15 cellular contexts compared by ENCODE assay signal in the genomic region with DNA sequence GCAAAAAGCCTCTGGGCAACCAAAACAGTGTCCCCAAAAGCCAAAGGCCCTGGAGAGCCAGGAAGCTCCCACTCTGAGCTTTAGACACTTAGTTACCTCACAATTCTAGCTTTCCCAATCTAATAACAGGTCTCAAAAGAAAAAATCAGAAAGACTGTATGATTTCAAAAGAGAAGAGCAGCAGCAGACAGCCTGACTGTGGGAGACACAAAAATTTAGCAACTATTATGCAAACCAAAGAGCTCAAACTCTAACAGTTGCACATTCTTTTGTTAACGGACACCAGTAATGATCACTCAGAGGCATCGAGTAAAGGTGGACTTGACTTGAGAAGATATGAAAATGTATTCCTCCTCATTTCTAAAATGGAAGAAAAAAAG.
DNase-seq lines count a peak whose midpoint lies in the region; ATAC-seq and TF ChIP-seq lines count a peak whose summit lies in the region.
"Had no signal": no experiment of that assay in that cellular context is flagged by ENCODE, and none has a peak within 500 bp of the region (broad histone marks: within the 10 kb centered on the region; RNA-seq: fewer than 3 reads in every experiment).

No MANE protein-coding gene starts in this region.

- H3K27me3 ChIP-seq in stomach smooth muscle (ENCODE audit: control insufficient read depth in 1 of 2, insufficient read depth in 2 of 2, low read length in 2 of 2) = no peaks in the 10 kb centered on the region
- H3K27me3 ChIP-seq: Peyer's patch had no signal

- H3K4me1 ChIP-seq in stomach smooth muscle (ENCODE audit: control insufficient read depth, insufficient read depth, low read length) = peaks cover 17% of the 10 kb centered on the region

- H3K9ac ChIP-seq in stomach smooth muscle (ENCODE audit: low read length in 2 of 2) = no peak overlapping the region

- intact Hi-C loops in activated T-helper 2 cell treated with anti-CD3 and anti-CD28 coated beads, Interferon-gamma antibody, Interleukin-2, Interleukin-4, amounts not matched to agents 10 μg/mL and 5 μg/mL and 100 μg/mL, durations not matched to agents 14 hours and 24 hours and 36 hours (cut with micrococcal nuclease) = loop anchor here (1.0 kb wide), 7 partner anchors 18 to 82 kb away; no protein-coding TSS in a partner anchor
- intact Hi-C loops in natural killer cell (cut with micrococcal nuclease) = loop anchor here (10.0 kb wide), 1 partner anchor 53 kb away; no protein-coding TSS in a partner anchor

- peaks cover 53% of the 10 kb centered on the region for H3K4me1 Mint-ChIP-seq in activated T-cell treated with anti-CD3 and anti-CD28 coated beads, Interleukin-2, amount 50 U/mL, for 72 hours (ENCODE audit: low read depth)
- H3K4me1 Mint-ChIP-seq in activated T-helper 2 cell treated with anti-CD3 and anti-CD28 coated beads, Interferon-gamma antibody, Interleukin-2, Interleukin-4, amounts not matched to agents 10 μg/mL and 5 μg/mL and 100 μg/mL, durations not matched to agents 14 hours and 24 hours and 36 hours (ENCODE audit: low read depth) = peaks cover 57% of the 10 kb centered on the region
- peaks cover 25 to 33% of the 10 kb centered on the region in 2 donors for H3K4me1 Mint-ChIP-seq in natural killer cell

- no peak for ATAC-seq in activated T-cell treated with anti-CD3 and anti-CD28 coated beads, Interleukin-2, amount 50 U/mL, for 72 hours (replicated peaks in 1 of 2)
- ATAC-seq in left lobe of liver (peak; percentile 22), natural killer cell (no peak)

- peak overlapping the region; percentile 41 for H3K27ac Mint-ChIP-seq in activated T-cell treated with anti-CD3 and anti-CD28 coated beads, Interleukin-2, amount 50 U/mL, for 72 hours
- peak overlapping the region; percentile 88 for H3K27ac Mint-ChIP-seq in activated T-helper 2 cell treated with anti-CD3 and anti-CD28 coated beads, Interferon-gamma antibody, Interleukin-2, Interleukin-4, amounts not matched to agents 10 μg/mL and 5 μg/mL and 100 μg/mL, durations not matched to agents 14 hours and 24 hours and 36 hours
- no peak overlapping the region for H3K27ac Mint-ChIP-seq in natural killer cell

- peak overlapping the region; percentile 67 to 71 for H3K4me3 Mint-ChIP-seq in activated T-cell treated with anti-CD3 and anti-CD28 coated beads, Interleukin-2, amount 50 U/mL, for 72 hours
- no peak overlapping the region for H3K4me3 Mint-ChIP-seq in activated T-helper 2 cell treated with anti-CD3 and anti-CD28 coated beads, Interferon-gamma antibody, Interleukin-2, Interleukin-4, amounts not matched to agents 10 μg/mL and 5 μg/mL and 100 μg/mL, durations not matched to agents 14 hours and 24 hours and 36 hours (ENCODE audit: low read depth)
- H3K4me3 Mint-ChIP-seq in natural killer cell = no peak overlapping the region

- H3K9me3 Mint-ChIP-seq in activated T-cell treated with anti-CD3 and anti-CD28 coated beads, Interleukin-2, amount 50 U/mL, for 72 hours = no peaks in the 10 kb centered on the region
- H3K9me3 Mint-ChIP-seq in activated T-helper 2 cell treated with anti-CD3 and anti-CD28 coated beads, Interferon-gamma antibody, Interleukin-2, Interleukin-4, amounts not matched to agents 10 μg/mL and 5 μg/mL and 100 μg/mL, durations not matched to agents 14 hours and 24 hours and 36 hours = no peaks in the 10 kb centered on the region
- H3K9me3 Mint-ChIP-seq in natural killer cell = no peaks in the 10 kb centered on the region

- no peaks in the 10 kb centered on the region for H3K36me3 ChIP-seq in stomach smooth muscle (ENCODE audit: control insufficient read depth in 2 of 2, insufficient read depth in 2 of 2, low read length in 2 of 2)
- H3K36me3 ChIP-seq: Peyer's patch had no signal

- no peak for DNase-seq in activated T-cell treated with anti-CD3 and anti-CD28 coated beads, Interleukin-2, amount 50 U/mL, for 72 hours
- no peak for DNase-seq in activated T-cell treated with anti-CD3 and anti-CD28 coated beads, Interleukin-2, amount 50 U/mL, for 48 hours
- DNase-seq in activated T-helper 2 cell treated with anti-CD3 and anti-CD28 coated beads, Interferon-gamma antibody, Interleukin-2, Interleukin-4, amounts not matched to agents 10 μg/mL and 5 μg/mL and 100 μg/mL, durations not matched to agents 14 hours and 24 hours and 36 hours (ENCODE audit: low spot score) = no peak
- DNase-seq in left lobe of liver (ENCODE audit: low spot score) = no peak
- no peak for DNase-seq in NCI-H2029 (lab: John Stamatoyannopoulos, UW)
- DNase-seq in natural killer cell = no peak
- DNase-seq in GOT3 (lab: John Stamatoyannopoulos, UW) = no peak
- DNase-seq: effector CD4-positive, alpha-beta T cell; glutamatergic neuron; NCI-H1105; occipital lobe; Peyer's patch; stimulated activated CD8-positive, alpha-beta memory T cell treated with anti-CD3 and anti-CD28 coated beads, Interleukin-4, amount 100 ng/mL, for 48 hours had no signal

- peaks cover 2 to 3% of the 10 kb centered on the region in 2 donors for H3K36me3 Mint-ChIP-seq in activated T-cell treated with anti-CD3 and anti-CD28 coated beads, Interleukin-2, amount 50 U/mL, for 72 hours (ENCODE audit: insufficient read depth in 2 of 2)
- peaks cover 35% of the 10 kb centered on the region for H3K36me3 Mint-ChIP-seq in activated T-helper 2 cell treated with anti-CD3 and anti-CD28 coated beads, Interferon-gamma antibody, Interleukin-2, Interleukin-4, amounts not matched to agents 10 μg/mL and 5 μg/mL and 100 μg/mL, durations not matched to agents 14 hours and 24 hours and 36 hours (ENCODE audit: low read depth)
- peaks cover 16% of the 10 kb centered on the region for H3K36me3 Mint-ChIP-seq in natural killer cell

- TF ChIP-seq CTCF in natural killer cell (IDR thresholded peaks at IDR 0.05) = no peak

- H3K27ac ChIP-seq in stomach smooth muscle (ENCODE audit: low read length) = peak overlapping the region; percentile 31

- no peaks in the 10 kb centered on the region for H3K27me3 Mint-ChIP-seq in activated T-cell treated with anti-CD3 and anti-CD28 coated beads, Interleukin-2, amount 50 U/mL, for 72 hours (ENCODE audit: low read depth)
- H3K27me3 Mint-ChIP-seq in activated T-helper 2 cell treated with anti-CD3 and anti-CD28 coated beads, Interferon-gamma antibody, Interleukin-2, Interleukin-4, amounts not matched to agents 10 μg/mL and 5 μg/mL and 100 μg/mL, durations not matched to agents 14 hours and 24 hours and 36 hours (ENCODE audit: low read depth) = no peaks in the 10 kb centered on the region
- peaks cover 4 to 12% of the 10 kb centered on the region in 2 donors for H3K27me3 Mint-ChIP-seq in natural killer cell (ENCODE audit: low read depth in 2 of 2)

- no peaks in the 10 kb centered on the region for H3K9me3 ChIP-seq in stomach smooth muscle (ENCODE audit: control insufficient read depth in 2 of 2, low read length in 2 of 2)
- H3K9me3 ChIP-seq: Peyer's patch had no signal

- no peak overlapping the region for H3K4me3 ChIP-seq in stomach smooth muscle (ENCODE audit: low read length in 2 of 2)
- H3K4me3 ChIP-seq: GM12878, Peyer's patch had no signal

Comparison
In these comparisons a context has a peak if more than half of its experiments do, and no peak if none do; other contexts are left out.
1. H3K27ac Mint-ChIP-seq: peak in activated T-cell treated with anti-CD3 and anti-CD28 coated beads, Interleukin-2, amount 50 U/mL, for 72 hours (single experiment) and activated T-helper 2 cell treated with anti-CD3 and anti-CD28 coated beads, Interferon-gamma antibody, Interleukin-2, Interleukin-4, amounts not matched to agents 10 μg/mL and 5 μg/mL and 100 μg/mL, durations not matched to agents 14 hours and 24 hours and 36 hours (single experiment); none in natural killer cell (0 of 2).
2. H3K4me3 Mint-ChIP-seq: peak in activated T-cell treated with anti-CD3 and anti-CD28 coated beads, Interleukin-2, amount 50 U/mL, for 72 hours (2 of 2); none in activated T-helper 2 cell treated with anti-CD3 and anti-CD28 coated beads, Interferon-gamma antibody, Interleukin-2, Interleukin-4, amounts not matched to agents 10 μg/mL and 5 μg/mL and 100 μg/mL, durations not matched to agents 14 hours and 24 hours and 36 hours (single experiment) and natural killer cell (single experiment).